Comparison of ENCODE assay signal across 8 cellular contexts in the genomic region with DNA sequence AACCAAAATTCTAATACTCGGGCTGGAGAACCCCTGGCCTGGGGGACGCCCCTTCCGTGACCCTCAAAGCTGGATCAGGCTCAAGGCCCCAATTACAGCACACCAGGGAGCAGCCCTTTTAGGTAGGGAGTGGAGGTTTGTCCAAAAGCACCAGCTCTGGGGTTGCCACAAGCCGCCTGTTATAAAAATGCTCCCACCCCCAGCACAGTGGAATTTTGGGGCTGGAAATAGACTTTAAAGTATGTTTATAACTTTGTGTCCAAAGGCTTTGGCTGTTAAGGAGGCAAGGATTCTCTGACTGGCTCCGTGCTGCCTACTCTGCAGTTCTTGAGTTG. TPM values are rescaled to one million over a fixed set of nuclear protein-coding genes. Genes with fewer than 3 reads are reported as not detected.
DNase-seq lines count a peak whose midpoint lies in the region; ATAC-seq and TF ChIP-seq lines count a peak whose summit lies in the region.

No MANE protein-coding gene starts in this region.

- peaks cover 72 to 84% (median 78%) of the 10 kb centered on the region in 11 experiments for H3K36me3 ChIP-seq in BLaER1 treated with 17β-estradiol and CSF1 and Interleukin-3, amounts not matched to agents 10 nM and 100 nM
- H3K36me3 ChIP-seq in KOPT-K1 (ENCODE audit: insufficient read depth, low read length), result peaks cover 59% of the 10 kb centered on the region

- no peaks in the 10 kb centered on the region for H3K9me3 Mint-ChIP-seq in chondrocyte (ENCODE audit: low read depth)
- H3K9me3 Mint-ChIP-seq in natural killer cell treated with Interleukin-12 subunit alpha and Interleukin-12 subunit beta and Interleukin-15 and Interleukin-18, amount 100 ng/mL, for 72 hours, result no peaks in the 10 kb centered on the region

- peaks cover 13 to 34% (median 25%) of the 10 kb centered on the region in 10 experiments for H3K4me1 ChIP-seq in BLaER1 treated with 17β-estradiol and CSF1 and Interleukin-3, amounts not matched to agents 10 nM and 100 nM

- peak overlapping the region in 10 of 11 experiments; percentile 92 to 99 (median 96); a peak in 19 of 22 replicates for H3K9ac ChIP-seq in BLaER1 treated with 17β-estradiol and CSF1 and Interleukin-3, amounts not matched to agents 10 nM and 100 nM

- peak overlapping the region; percentile 76 to 97 (median 92); a peak in 18 of 20 replicates for H3K4me3 ChIP-seq in BLaER1 treated with 17β-estradiol and CSF1 and Interleukin-3, amounts not matched to agents 10 nM and 100 nM

- H3K4me1 Mint-ChIP-seq in chondrocyte (ENCODE audit: low read depth), result peaks cover 16% of the 10 kb centered on the region
- H3K4me1 Mint-ChIP-seq in natural killer cell treated with Interleukin-12 subunit alpha and Interleukin-12 subunit beta and Interleukin-15 and Interleukin-18, amount 100 ng/mL, for 72 hours (ENCODE audit: low read depth in 2 of 2), result peaks cover 14 to 24% of the 10 kb centered on the region in 2 donors

- H3K27ac ChIP-seq in BLaER1 treated with 17β-estradiol and CSF1 and Interleukin-3, amounts not matched to agents 10 nM and 100 nM, result peak overlapping the region in 10 of 11 experiments; percentile 94 to 99 (median 98); a peak in 17 of 22 replicates
- H3K27ac ChIP-seq in KOPT-K1 (ENCODE audit: low read depth, low read length, poor library complexity, severe bottlenecking), result peak overlapping the region; percentile 75

- no peak for ATAC-seq in natural killer cell treated with Interleukin-12 subunit alpha and Interleukin-12 subunit beta and Interleukin-15 and Interleukin-18, amount 100 ng/mL, for 72 hours

- in situ Hi-C loops in G401 (cut with HindIII; ENCODE audit: low sequenced_read_pairs), result no loop called here

- H4K20me1 ChIP-seq in BLaER1 treated with 17β-estradiol and CSF1 and Interleukin-3, amounts not matched to agents 10 nM and 100 nM, result peaks cover 0 to 67% (median 16%) of the 10 kb centered on the region in 11 experiments; a peak in 12 of 22 replicates

- no peaks in the 10 kb centered on the region for H3K27me3 ChIP-seq in BLaER1 treated with 17β-estradiol and CSF1 and Interleukin-3, amounts not matched to agents 10 nM and 100 nM

- H3K4me2 ChIP-seq in BLaER1 treated with 17β-estradiol and CSF1 and Interleukin-3, amounts not matched to agents 10 nM and 100 nM, result peak overlapping the region; percentile 89 to 98 (median 95)

- H3K9me3 ChIP-seq in BLaER1 treated with 17β-estradiol and CSF1 and Interleukin-3, amounts not matched to agents 10 nM and 100 nM (replicated peaks in 1 of 11), result no peaks in the 10 kb centered on the region
- no peaks in the 10 kb centered on the region for H3K9me3 ChIP-seq in KOPT-K1 (ENCODE audit: insufficient read depth, low read length, poor library complexity, severe bottlenecking)

- peak overlapping the region; percentile 93 for H3K4me3 Mint-ChIP-seq in chondrocyte (ENCODE audit: unreplicated experiment)
- peak overlapping the region; percentile 100 for H3K4me3 Mint-ChIP-seq in natural killer cell treated with Interleukin-12 subunit alpha and Interleukin-12 subunit beta and Interleukin-15 and Interleukin-18, amount 100 ng/mL, for 72 hours

- H3K27me3 Mint-ChIP-seq in chondrocyte (ENCODE audit: low read depth), result no peaks in the 10 kb centered on the region
- H3K27me3 Mint-ChIP-seq in natural killer cell treated with Interleukin-12 subunit alpha and Interleukin-12 subunit beta and Interleukin-15 and Interleukin-18, amount 100 ng/mL, for 72 hours, result no peaks in the 10 kb centered on the region

- peak; percentile 70 for TF ChIP-seq CTCF in chondrocyte (IDR thresholded peaks at IDR 0.05)

- H3K27ac Mint-ChIP-seq in chondrocyte (ENCODE audit: unreplicated experiment), result peak overlapping the region; percentile 74
- H3K27ac Mint-ChIP-seq in natural killer cell treated with Interleukin-12 subunit alpha and Interleukin-12 subunit beta and Interleukin-15 and Interleukin-18, amount 100 ng/mL, for 72 hours, result peak overlapping the region; percentile 96 to 99

- DNase-seq in chondrocyte (ENCODE audit: low spot score) (no peak), activated gamma-delta T cell treated with Interleukin-2 at 50 U/mL for 16 hours (no peak), amniotic stem cell (lab: John Stamatoyannopoulos, UW) (no peak), G401 (ENCODE audit: low spot score) (no peak), H4 (ENCODE audit: low spot score) (no peak)
- no peak for DNase-seq in natural killer cell treated with Interleukin-12 subunit alpha and Interleukin-12 subunit beta and Interleukin-15 and Interleukin-18, amount 100 ng/mL, for 72 hours (ENCODE audit: low spot score)

- H3K36me3 Mint-ChIP-seq in chondrocyte (ENCODE audit: low read depth), result peaks cover 7% of the 10 kb centered on the region
- H3K36me3 Mint-ChIP-seq in natural killer cell treated with Interleukin-12 subunit alpha and Interleukin-12 subunit beta and Interleukin-15 and Interleukin-18, amount 100 ng/mL, for 72 hours, result peaks cover 6% of the 10 kb centered on the region

RNA-seq across cellular contexts. Expression of a gene that starts 0.6 kb away (rescaled TPM):
- 18.0 to 19.5 TPM (median 18.3 TPM) in 3 replicates for total RNA-seq in chondrocyte
- 100 to 1,000 TPM in 1 of 2 donors, 10 to 100 TPM in 1; 87.2 to 112 TPM for total RNA-seq in natural killer cell treated with Interleukin-12 subunit alpha and Interleukin-12 subunit beta and Interleukin-15 and Interleukin-18, amount 100 ng/mL, for 72 hours
- total RNA-seq in G401 (2014; rRNA removed; shearing (Covaris generic)), result 5.8 and 21.8 TPM in 2 replicates
- 4.0 and 4.4 TPM in 2 replicates for total RNA-seq in H4 (2014; rRNA removed; shearing (Covaris generic))

RNA-seq across cellular contexts. Expression of a gene that starts 16.0 kb away (rescaled TPM):
- 8.1 to 9.5 TPM (median 8.2 TPM) in 3 replicates for total RNA-seq in chondrocyte
- 10 to 100 TPM; 33.7 to 35.0 TPM for total RNA-seq in natural killer cell treated with Interleukin-12 subunit alpha and Interleukin-12 subunit beta and Interleukin-15 and Interleukin-18, amount 100 ng/mL, for 72 hours
- total RNA-seq in G401 (2014; rRNA removed; shearing (Covaris generic)), result 5.6 and 6.3 TPM in 2 replicates
- 0.16 and 0.72 TPM in 2 replicates for total RNA-seq in H4 (2014; rRNA removed; shearing (Covaris generic))

RNA-seq across cellular contexts. Expression of a gene that starts 19.5 kb away (rescaled TPM):
- total RNA-seq in chondrocyte, result 48.1 to 68.3 TPM (median 48.8 TPM) in 3 replicates
- 100 to 1,000 TPM in 1 of 2 donors, 10 to 100 TPM in 1; 61.9 to 122 TPM for total RNA-seq in natural killer cell treated with Interleukin-12 subunit alpha and Interleukin-12 subunit beta and Interleukin-15 and Interleukin-18, amount 100 ng/mL, for 72 hours
- 36.0 and 48.0 TPM in 2 replicates for total RNA-seq in G401 (2014; rRNA removed; shearing (Covaris generic))
- total RNA-seq in H4 (2014; rRNA removed; shearing (Covaris generic)), result 39.6 and 49.4 TPM in 2 replicates

RNA-seq across cellular contexts. Expression of a gene that starts 24.6 kb away (rescaled TPM):
- total RNA-seq in chondrocyte, result 5.4 to 9.8 TPM (median 6.2 TPM) in 3 replicates
- 10 to 100 TPM; 45.3 to 53.1 TPM for total RNA-seq in natural killer cell treated with Interleukin-12 subunit alpha and Interleukin-12 subunit beta and Interleukin-15 and Interleukin-18, amount 100 ng/mL, for 72 hours
- 15.9 and 19.1 TPM in 2 replicates for total RNA-seq in G401 (2014; rRNA removed; shearing (Covaris generic))
- 10.3 and 14.4 TPM in 2 replicates for total RNA-seq in H4 (2014; rRNA removed; shearing (Covaris generic))

RNA-seq across cellular contexts. Expression of a gene that starts 25.5 kb away (rescaled TPM):
- total RNA-seq in chondrocyte, result 1.1 to 1.5 TPM (median 1.2 TPM) in 3 replicates
- 10 to 100 TPM; 26.3 to 80.1 TPM for total RNA-seq in natural killer cell treated with Interleukin-12 subunit alpha and Interleukin-12 subunit beta and Interleukin-15 and Interleukin-18, amount 100 ng/mL, for 72 hours
- 2.2 and 7.7 TPM in 2 replicates for total RNA-seq in G401 (2014; rRNA removed; shearing (Covaris generic))
- total RNA-seq in H4 (2014; rRNA removed; shearing (Covaris generic)), result 0.10 TPM in 1 of 2 replicates, not detected in the other
